ENCODE assay signal across 27 cellular contexts in the genomic region with DNA sequence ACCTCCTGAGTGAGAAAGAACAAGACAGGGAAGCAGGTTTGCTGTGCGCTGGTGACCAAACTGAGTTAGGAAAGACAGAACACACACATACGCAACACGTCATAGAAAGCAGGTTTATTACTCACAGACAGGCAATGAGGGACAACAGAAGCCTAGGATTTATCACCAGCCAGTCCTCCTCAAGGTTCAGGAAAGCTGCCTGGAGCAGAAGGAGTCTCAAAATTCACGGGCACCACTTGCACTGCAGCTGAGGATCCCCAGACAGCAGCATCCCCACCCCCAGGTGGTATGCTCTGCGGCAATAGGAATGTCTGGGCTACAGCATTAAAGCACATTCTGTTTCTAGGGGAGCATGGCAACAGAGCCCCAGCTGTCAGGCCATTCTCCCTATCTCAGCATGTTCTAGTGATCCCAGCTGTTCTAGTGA.
A peak's percentile ranks its signal among the peaks of the same experiment; 100 is the strongest.
DNase-seq lines count a peak whose midpoint lies in the region; ATAC-seq and TF ChIP-seq lines count a peak whose summit lies in the region.
"Had no signal": no experiment of that assay in that cellular context is flagged by ENCODE, and none has a peak within 500 bp of the region (broad histone marks: within the 10 kb centered on the region; RNA-seq: fewer than 3 reads in every experiment).

No MANE protein-coding gene starts in this region.

- TF ChIP-seq CTCF in GM23338 (conservative IDR thresholded peaks at IDR 0.05; ENCODE audit: low read depth in 2 of 2) (no peak), astrocyte of the spinal cord (IDR thresholded peaks at IDR 0.05; ENCODE audit: low read depth, low read length) (no peak), smooth muscle cell (IDR thresholded peaks at IDR 0.05; ENCODE audit: borderline replicate concordance, insufficient read depth, poor library complexity, severe bottlenecking) (no peak)

- ATAC-seq in GM23338, result peak; percentile 97
- ATAC-seq in sciatic nerve, result peak; percentile 38
- no peak for ATAC-seq in GM18517 (IDR thresholded peaks at IDR 0.05; ENCODE audit: unreplicated experiment)
- no peak for ATAC-seq in stimulated activated naive CD8-positive, alpha-beta T cell treated with anti-CD3 and anti-CD28 coated beads, Interleukin-15, Interleukin-2, amounts not matched to agents 100 U/mL and 50 U/mL, for 24 hours
- ATAC-seq: activated naive CD8-positive, alpha-beta T cell treated with anti-CD3 and anti-CD28 coated beads, Interleukin-2, amount 50 U/mL, for 24 hours; gastroesophageal sphincter; left ventricle myocardium superior; mucosa of descending colon; stimulated activated memory B cell treated with anti-CD40 and anti-IgM and Interleukin-4, amounts not matched to agents 10 μg/mL and 1 μg/mL and 100 μg/mL, for 72 hours; T-helper 17 cell had no signal

- H3F3A ChIP-seq in GM23338 (replicated peaks; ENCODE audit: low read depth), result no peaks in the 10 kb centered on the region
- H3F3A ChIP-seq in smooth muscle cell (ENCODE audit: low read depth), result no peaks in the 10 kb centered on the region

- H3K27ac ChIP-seq in GM23338 (ENCODE audit: low read depth) (no peak overlapping the region), iPS DF 6.9 (ENCODE audit: low read length) (no peak overlapping the region), smooth muscle cell (ENCODE audit: low read depth) (no peak overlapping the region)
- H3K27ac ChIP-seq: BLaER1 treated with 17β-estradiol and CSF1 and Interleukin-3, amounts not matched to agents 10 nM and 100 nM; epithelial cell of prostate; gastroesophageal sphincter; SJSA1; testis; VCaP had no signal

- no peak overlapping the region for H3K4me3 ChIP-seq in GM23338
- no peak overlapping the region for H3K4me3 ChIP-seq in astrocyte of the spinal cord (ENCODE audit: low read depth, low read length)
- H3K4me3 ChIP-seq in iPS DF 6.9 (ENCODE audit: low read length), result no peak overlapping the region
- no peak overlapping the region for H3K4me3 ChIP-seq in smooth muscle cell
- H3K4me3 ChIP-seq: BLaER1 treated with 17β-estradiol and CSF1 and Interleukin-3, amounts not matched to agents 10 nM and 100 nM; gastroesophageal sphincter; mucosa of descending colon; SJSA1; testis had no signal

- in situ Hi-C loops in astrocyte of the spinal cord (cut with HindIII; ENCODE audit: low sequenced_read_pairs), result no loop called here

- H3K4me2 ChIP-seq in GM23338, result no peak overlapping the region
- H3K4me2 ChIP-seq in smooth muscle cell, result no peak overlapping the region
- H3K4me2 ChIP-seq: BLaER1 treated with 17β-estradiol and CSF1 and Interleukin-3, amounts not matched to agents 10 nM and 100 nM had no signal

- intact Hi-C loops in sciatic nerve (cut with DNase I), result no loop called here

- H3K9ac ChIP-seq in smooth muscle cell (ENCODE audit: low read depth), result no peak overlapping the region
- H3K9ac ChIP-seq: BLaER1 treated with 17β-estradiol and CSF1 and Interleukin-3, amounts not matched to agents 10 nM and 100 nM had no signal

- peaks cover 21% of the 10 kb centered on the region for H3K4me1 Mint-ChIP-seq in GM23338
- H3K4me1 Mint-ChIP-seq: activated naive CD8-positive, alpha-beta T cell treated with anti-CD3 and anti-CD28 coated beads, Interleukin-2, amount 50 U/mL, for 24 hours; stimulated activated memory B cell treated with anti-CD40 and anti-IgM and Interleukin-4, amounts not matched to agents 10 μg/mL and 1 μg/mL and 100 μg/mL, for 72 hours; T-helper 17 cell had no signal

- no peaks in the 10 kb centered on the region for H3K36me3 Mint-ChIP-seq in GM23338 (ENCODE audit: low read depth)
- H3K36me3 Mint-ChIP-seq: stimulated activated memory B cell treated with anti-CD40 and anti-IgM and Interleukin-4, amounts not matched to agents 10 μg/mL and 1 μg/mL and 100 μg/mL, for 72 hours had no signal

- H3K36me3 ChIP-seq in GM23338 (ENCODE audit: insufficient read depth), result no peaks in the 10 kb centered on the region
- H3K36me3 ChIP-seq in iPS DF 6.9 (ENCODE audit: control insufficient read depth, insufficient read depth, low read length), result no peaks in the 10 kb centered on the region
- no peaks in the 10 kb centered on the region for H3K36me3 ChIP-seq in smooth muscle cell (ENCODE audit: low read depth)
- H3K36me3 ChIP-seq: BLaER1 treated with 17β-estradiol and CSF1 and Interleukin-3, amounts not matched to agents 10 nM and 100 nM; gastroesophageal sphincter; SJSA1 had no signal

- H3K9me3 Mint-ChIP-seq in GM23338, result no peaks in the 10 kb centered on the region
- H3K9me3 Mint-ChIP-seq: stimulated activated memory B cell treated with anti-CD40 and anti-IgM and Interleukin-4, amounts not matched to agents 10 μg/mL and 1 μg/mL and 100 μg/mL, for 72 hours had no signal

- no peak overlapping the region for H3K4me3 Mint-ChIP-seq in GM23338
- H3K4me3 Mint-ChIP-seq: activated naive CD8-positive, alpha-beta T cell treated with anti-CD3 and anti-CD28 coated beads, Interleukin-2, amount 50 U/mL, for 24 hours; stimulated activated memory B cell treated with anti-CD40 and anti-IgM and Interleukin-4, amounts not matched to agents 10 μg/mL and 1 μg/mL and 100 μg/mL, for 72 hours; T-helper 17 cell had no signal

- peaks cover 10% of the 10 kb centered on the region; the same call in 1 of the 2 replicates for H3K4me1 ChIP-seq in GM23338 (ENCODE audit: insufficient read depth)
- H3K4me1 ChIP-seq in iPS DF 6.9 (ENCODE audit: control insufficient read depth, insufficient read depth, low read length), result no peaks in the 10 kb centered on the region
- H3K4me1 ChIP-seq in smooth muscle cell (ENCODE audit: low read depth), result no peaks in the 10 kb centered on the region
- H3K4me1 ChIP-seq: gastroesophageal sphincter, SJSA1, testis had no signal

- no peaks in the 10 kb centered on the region for H3K79me2 ChIP-seq in GM23338 (replicated peaks; ENCODE audit: insufficient read depth)
- H3K79me2 ChIP-seq in smooth muscle cell (ENCODE audit: low read depth), result no peaks in the 10 kb centered on the region

- no peaks in the 10 kb centered on the region for H3K9me3 ChIP-seq in iPS DF 6.9 (ENCODE audit: control insufficient read depth, insufficient read depth, low read length)
- H3K9me3 ChIP-seq in smooth muscle cell (replicated peaks; ENCODE audit: low read depth), result no peaks in the 10 kb centered on the region
- H3K9me3 ChIP-seq: gastroesophageal sphincter, mucosa of descending colon, SJSA1, testis had no signal

- H3K27me3 Mint-ChIP-seq in GM23338 (ENCODE audit: insufficient read depth, low read depth, poor library complexity), result peaks cover 1% of the 10 kb centered on the region
- H3K27me3 Mint-ChIP-seq: activated naive CD8-positive, alpha-beta T cell treated with anti-CD3 and anti-CD28 coated beads, Interleukin-2, amount 50 U/mL, for 24 hours; stimulated activated memory B cell treated with anti-CD40 and anti-IgM and Interleukin-4, amounts not matched to agents 10 μg/mL and 1 μg/mL and 100 μg/mL, for 72 hours; T-helper 17 cell had no signal

- H3K27me3 ChIP-seq in GM23338 (ENCODE audit: insufficient read depth) (no peaks in the 10 kb centered on the region), iPS DF 6.9 (ENCODE audit: control insufficient read depth, insufficient read depth, low read length) (no peaks in the 10 kb centered on the region), smooth muscle cell (ENCODE audit: low read depth) (no peaks in the 10 kb centered on the region)
- H3K27me3 ChIP-seq: BLaER1 treated with 17β-estradiol and CSF1 and Interleukin-3, amounts not matched to agents 10 nM and 100 nM; SJSA1; testis had no signal

- H4K20me1 ChIP-seq in GM23338 (replicated peaks; ENCODE audit: insufficient read depth) (no peaks in the 10 kb centered on the region), smooth muscle cell (ENCODE audit: low read depth) (no peaks in the 10 kb centered on the region)
- H4K20me1 ChIP-seq: BLaER1 treated with 17β-estradiol and CSF1 and Interleukin-3, amounts not matched to agents 10 nM and 100 nM had no signal

- WGBS in iPS DF 6.9 (ENCODE audit: insufficient coverage, insufficient read length), result no CpG with 5 or more reads among the region's 5 CpGs
- 63% methylated on average over 5 of the region's 5 CpGs for WGBS in smooth muscle cell (ENCODE audit: low lambda C conversion rate)

- H2AFZ ChIP-seq in GM23338 (peak overlapping the region; percentile 79; the same call in 1 of the 2 replicates), smooth muscle cell (ENCODE audit: low read depth) (no peak overlapping the region)

- no peaks in the 10 kb centered on the region for H3K9me2 ChIP-seq in GM23338 (ENCODE audit: insufficient read depth)

- no peak overlapping the region for H3K27ac Mint-ChIP-seq in GM23338
- H3K27ac Mint-ChIP-seq: activated naive CD8-positive, alpha-beta T cell treated with anti-CD3 and anti-CD28 coated beads, Interleukin-2, amount 50 U/mL, for 24 hours; stimulated activated memory B cell treated with anti-CD40 and anti-IgM and Interleukin-4, amounts not matched to agents 10 μg/mL and 1 μg/mL and 100 μg/mL, for 72 hours; T-helper 17 cell had no signal

- peak; percentile 56 for DNase-seq in GM23338 (ENCODE audit: low spot score)
- peak; percentile 3 for DNase-seq in astrocyte of the spinal cord (ENCODE audit: low read depth, low spot score)
- peak; percentile 2 for DNase-seq in iPS DF 6.9 (ENCODE audit: low read depth, low spot score)
- DNase-seq in sciatic nerve (ENCODE audit: low spot score), result no peak
- DNase-seq in GOT3 (lab: John Stamatoyannopoulos, UW), result no peak
- DNase-seq in smooth muscle cell (lab: John Stamatoyannopoulos, UW; ENCODE audit: unreplicated experiment), result no peak
- DNase-seq in stimulated activated naive CD8-positive, alpha-beta T cell treated with anti-CD3 and anti-CD28 coated beads, Interleukin-15, Interleukin-2, amounts not matched to agents 100 U/mL and 50 U/mL, for 24 hours, result no peak
- DNase-seq: activated CD4-positive, alpha-beta T cell treated with anti-CD3 and anti-CD28 coated beads, Interleukin-2, amount 50 U/mL, for 4 hours; activated effector memory CD4-positive, alpha-beta T cell treated with Interleukin-2 at 50 U/mL for 16 hours; activated naive CD8-positive, alpha-beta T cell treated with anti-CD3 and anti-CD28 coated beads, Interleukin-2, amount 50 U/mL, for 24 hours; Calu3; cortex of kidney; EL; left ventricle myocardium superior; mucosa of descending colon; NCI-H774; nucleus accumbens; stimulated activated CD4-positive, alpha-beta T cell treated with anti-CD3 and anti-CD28 coated beads, Interleukin-1b, Interleukin-23, amount 100 ng/mL, for 48 hours; T-helper 17 cell; testis had no signal

TF ChIP-seq in GM23338, 12 proteins besides CTCF, POLR2A, EP300 and RAD21 (continues in another document):
- TF ChIP-seq EZH2phosphoT487 (IDR thresholded peaks at IDR 0.05; ENCODE audit: unreplicated experiment) (no peak), STAT1 (IDR thresholded peaks at IDR 0.05; ENCODE audit: unreplicated experiment) (no peak)

Comparison
In these comparisons a context has a peak if more than half of its experiments do, and no peak if none do; other contexts are left out.
1. ATAC-seq: peak in GM23338 (single experiment) and sciatic nerve (single experiment); none in GM18517 (single experiment) and stimulated activated naive CD8-positive, alpha-beta T cell treated with anti-CD3 and anti-CD28 coated beads, Interleukin-15, Interleukin-2, amounts not matched to agents 100 U/mL and 50 U/mL, for 24 hours (single experiment).
2. DNase-seq: peak in GM23338 (single experiment), astrocyte of the spinal cord (single experiment) and iPS DF 6.9 (single experiment); none in sciatic nerve (single experiment), GOT3 (single experiment), smooth muscle cell (single experiment) and stimulated activated naive CD8-positive, alpha-beta T cell treated with anti-CD3 and anti-CD28 coated beads, Interleukin-15, Interleukin-2, amounts not matched to agents 100 U/mL and 50 U/mL, for 24 hours (single experiment).